In genomic region chr5:139651863-139652787, GRCh38 we compare ENCODE assay signal across 1 cellular context.
A peak's percentile ranks its signal among the peaks of the same experiment; 100 is the strongest.
TF ChIP-seq lines count a peak whose summit lies in the region.

No MANE protein-coding gene starts in this region.

TF ChIP-seq in GM12878, 131 proteins besides CTCF, POLR2A, EP300 and RAD21 (continued from another document):
- no peak for TF ChIP-seq HSF1 (IDR thresholded peaks at IDR 0.05; ENCODE audit: low read depth, low read length)
- TF ChIP-seq ZBED1 (IDR thresholded peaks at IDR 0.05; ENCODE audit: borderline replicate concordance) = peak; percentile 33; the same call in 1 of the 2 replicates
- TF ChIP-seq BMI1 (IDR thresholded peaks at IDR 0.05; ENCODE audit: borderline replicate concordance) = 0 out of 2 replicates have a peak, but pooled peaks have one; percentile 60
- TF ChIP-seq CHD1 (IDR thresholded peaks at IDR 0.05; ENCODE audit: low read depth, low read length) = no peak; the same call in 1 of the 2 replicates
- TF ChIP-seq SUZ12 (IDR thresholded peaks at IDR 0.05; ENCODE audit: unreplicated experiment) = no peak
- TF ChIP-seq YY1 (IDR thresholded peaks at IDR 0.05; ENCODE audit: low read depth, low read length) = peak; percentile 34; the same call in 1 of the 2 replicates
- peak; percentile 76 for TF ChIP-seq BCL11A (IDR thresholded peaks at IDR 0.05; ENCODE audit: low read depth, low read length)
- TF ChIP-seq IRF4 (IDR thresholded peaks at IDR 0.05; ENCODE audit: low read depth, low read length) = peak; percentile 85
- no peak for TF ChIP-seq ATF3 (IDR thresholded peaks at IDR 0.05; ENCODE audit: borderline replicate concordance, extremely low read depth, low read depth, low read length)
- peak in 1 of 2 experiments; percentile 31; a peak in 1 of 4 replicates for TF ChIP-seq ETV6 (conservative IDR thresholded peaks at IDR 0.05 in 1 of 2, IDR thresholded peaks at IDR 0.05 in 1 of 2; ENCODE audit: borderline replicate concordance in 1 of 2, low read depth in 1 of 2)
- no peak for TF ChIP-seq POLR2AphosphoS2 (IDR thresholded peaks at IDR 0.05; ENCODE audit: low read depth, low read length)
- peak; percentile 77 for TF ChIP-seq JUNB (IDR thresholded peaks at IDR 0.05)
- TF ChIP-seq RELB (IDR thresholded peaks at IDR 0.05; ENCODE audit: low read depth) = peak; percentile 81; the same call in 1 of the 2 replicates
- peak; percentile 83 for TF ChIP-seq MEF2B (IDR thresholded peaks at IDR 0.05; ENCODE audit: partially characterized antibody, poor library complexity, severe bottlenecking)
- TF ChIP-seq E2F4 (IDR thresholded peaks at IDR 0.05; ENCODE audit: low read depth, low read length) = no peak
